Comparison of ENCODE assay signal across 15 cellular contexts in the genomic region with DNA sequence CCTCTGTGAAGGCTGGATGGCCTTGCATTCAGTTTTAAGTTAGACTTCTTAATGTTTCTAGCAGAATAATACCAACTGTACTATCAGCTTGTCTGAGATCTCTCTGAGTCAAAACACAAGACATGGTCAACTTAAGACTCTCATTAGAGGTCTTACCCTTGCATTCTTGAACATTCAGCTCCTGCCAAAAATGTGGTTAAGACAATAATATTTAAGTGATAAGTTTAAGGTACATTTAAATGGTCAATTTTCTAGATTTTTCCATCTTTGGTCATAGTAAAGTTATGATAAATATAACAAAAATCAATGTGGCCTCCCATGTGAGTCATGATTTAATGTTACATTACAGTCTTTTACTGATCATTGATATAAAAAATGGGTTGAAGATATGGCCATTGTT.
DNase-seq lines count a peak whose midpoint lies in the region; ATAC-seq and TF ChIP-seq lines count a peak whose summit lies in the region.
"Had no signal": no experiment of that assay in that cellular context is flagged by ENCODE, and none has a peak within 500 bp of the region (broad histone marks: within the 10 kb centered on the region; RNA-seq: fewer than 3 reads in every experiment).

No MANE protein-coding gene starts in this region.

- H3K4me3 ChIP-seq in fibroblast of mammary gland (ENCODE audit: control insufficient read depth, low read depth, low read length), result no peak overlapping the region
- H3K4me3 ChIP-seq in retinal pigment epithelial cell (ENCODE audit: low read length), result no peak overlapping the region
- H3K4me3 ChIP-seq: HAP-1 had no signal

- TF ChIP-seq CTCF in fibroblast of mammary gland (conservative IDR thresholded peaks at IDR 0.05; ENCODE audit: control insufficient read depth, insufficient read depth, low read depth, low read length), result no peak
- no peak for TF ChIP-seq CTCF in retinal pigment epithelial cell (conservative IDR thresholded peaks at IDR 0.05; ENCODE audit: low read depth, low read length)

- no peak overlapping the region for H3K27ac Mint-ChIP-seq in activated naive CD4-positive, alpha-beta T cell treated with anti-CD3 and anti-CD28 coated beads, Interleukin-2, amount 50 U/mL, for 72 hours
- H3K27ac Mint-ChIP-seq: B cell; CD4-positive, CD25-positive, alpha-beta regulatory T cell had no signal

- ATAC-seq in HG02885 (IDR thresholded peaks at IDR 0.05; ENCODE audit: poor library complexity, unreplicated experiment), result no peak
- ATAC-seq in activated naive CD4-positive, alpha-beta T cell treated with anti-CD3 and anti-CD28 coated beads, Interleukin-2, amount 50 U/mL, for 72 hours, result no peak

- H3K9me3 Mint-ChIP-seq in activated naive CD4-positive, alpha-beta T cell treated with anti-CD3 and anti-CD28 coated beads, Interleukin-2, amount 50 U/mL, for 72 hours, result no peaks in the 10 kb centered on the region
- H3K9me3 Mint-ChIP-seq: CD4-positive, CD25-positive, alpha-beta regulatory T cell had no signal

- no peaks in the 10 kb centered on the region for H3K36me3 Mint-ChIP-seq in activated naive CD4-positive, alpha-beta T cell treated with anti-CD3 and anti-CD28 coated beads, Interleukin-2, amount 50 U/mL, for 72 hours

- DNase-seq in EL, result peak; percentile 45
- peak; percentile 42 for DNase-seq in amniotic epithelial cell (ENCODE audit: low read depth)
- peak; percentile 14 for DNase-seq in fibroblast of mammary gland (ENCODE audit: low read depth)
- DNase-seq in retinal pigment epithelial cell (ENCODE audit: low read depth), result peak; percentile 55
- no peak for DNase-seq in activated CD4-positive, alpha-beta T cell treated with anti-CD3 and anti-CD28 coated beads for 4 hours
- DNase-seq in NCI-H226, result no peak
- DNase-seq in activated naive CD4-positive, alpha-beta T cell treated with anti-CD3 and anti-CD28 coated beads, Interleukin-2, amount 50 U/mL, for 72 hours (ENCODE audit: low spot score in 2 of 2), result no peak
- DNase-seq: CD4-positive, CD25-positive, alpha-beta regulatory T cell; KBM-7; NCI-H1436 treated with DMSO at 0.1 percent for 48 hours; NCI-H2029 treated with DMSO at 0.1 percent for 48 hours; NCI-H524 had no signal

Comparison
In these comparisons a context has a peak if more than half of its experiments do, and no peak if none do; other contexts are left out.
1. DNase-seq: peak in EL (single experiment), amniotic epithelial cell (single experiment), fibroblast of mammary gland (single experiment) and retinal pigment epithelial cell (single experiment); none in activated CD4-positive, alpha-beta T cell treated with anti-CD3 and anti-CD28 coated beads for 4 hours (0 of 2), NCI-H226 (single experiment) and activated naive CD4-positive, alpha-beta T cell treated with anti-CD3 and anti-CD28 coated beads, Interleukin-2, amount 50 U/mL, for 72 hours (0 of 2).